ENCODE assay signal across 8 cellular contexts in genomic region chr1:54996359-54996868, GRCh38. TPM values are rescaled to one million over a fixed set of nuclear protein-coding genes. Genes with fewer than 3 reads are reported as not detected.
DNase-seq lines count a peak whose midpoint lies in the region; ATAC-seq and TF ChIP-seq lines count a peak whose summit lies in the region.

No MANE protein-coding gene starts in this region.

- peak overlapping the region; percentile 44 for H3K4me3 Mint-ChIP-seq in activated naive CD4-positive, alpha-beta T cell treated with anti-CD3 and anti-CD28 coated beads, Interleukin-2, amount 50 U/mL, for 24 hours

- H3K9me3 ChIP-seq in SU-DHL-6 (ENCODE audit: insufficient read depth, low read length) (no peaks in the 10 kb centered on the region), cardiac muscle cell (ENCODE audit: low read depth) (no peaks in the 10 kb centered on the region)

- peak overlapping the region; percentile 22 for H3K4me2 ChIP-seq in SU-DHL-6 (ENCODE audit: low read depth, low read length, poor library complexity, severe bottlenecking)

- peak in 11 of 14 donors; percentile 2 to 56 (median 34) for DNase-seq in C1 segment of cervical spinal cord (lab: John Stamatoyannopoulos, UW)
- DNase-seq in GM20000 (ENCODE audit: low spot score) = peak; percentile 94
- peak; percentile 67 to 72 for DNase-seq in Kasumi-1 (lab: John Stamatoyannopoulos, UW)
- DNase-seq in cardiac muscle cell (ENCODE audit: low read depth in 1 of 2, low spot score in 1 of 2) = peak; percentile 74 to 76
- peak; percentile 17 for DNase-seq in pulmonary artery endothelial cell (ENCODE audit: low read depth, low spot score)

- no peak overlapping the region for H3K27ac Mint-ChIP-seq in activated naive CD4-positive, alpha-beta T cell treated with anti-CD3 and anti-CD28 coated beads, Interleukin-2, amount 50 U/mL, for 24 hours

- no peaks in the 10 kb centered on the region for H4K20me1 ChIP-seq in SU-DHL-6 (ENCODE audit: low read depth, low read length)

- no peaks in the 10 kb centered on the region for H3K9me2 ChIP-seq in SU-DHL-6 (replicated peaks; ENCODE audit: insufficient read depth, low read length)

- H3K4me1 ChIP-seq in cardiac muscle cell (ENCODE audit: low read depth) = peaks cover 3% of the 10 kb centered on the region

- H2AFZ ChIP-seq in SU-DHL-6 (ENCODE audit: low read depth, low read length, severe bottlenecking) = peak overlapping the region; percentile 65

- H3K36me3 ChIP-seq in SU-DHL-6 (ENCODE audit: low read length) (no peaks in the 10 kb centered on the region), cardiac muscle cell (no peaks in the 10 kb centered on the region)

- H3K9me3 Mint-ChIP-seq in activated naive CD4-positive, alpha-beta T cell treated with anti-CD3 and anti-CD28 coated beads, Interleukin-2, amount 50 U/mL, for 24 hours = no peaks in the 10 kb centered on the region

- TF ChIP-seq CTCF in GM20000 (IDR thresholded peaks at IDR 0.05; ENCODE audit: extremely low read depth, missing control alignments) (peak; percentile 75), SU-DHL-6 (IDR thresholded peaks at IDR 0.05; ENCODE audit: insufficient read depth, low read length, poor library complexity, severe bottlenecking) (peak; percentile 87), cardiac muscle cell (IDR thresholded peaks at IDR 0.05; ENCODE audit: low read depth, low read length) (peak; percentile 83)

- H3K27ac ChIP-seq in SU-DHL-6 (ENCODE audit: low read depth, low read length) (no peak overlapping the region), cardiac muscle cell (no peak overlapping the region)

- H3K4me3 ChIP-seq in SU-DHL-6 (ENCODE audit: insufficient read depth, low read length, poor library complexity, severe bottlenecking) (no peak overlapping the region), cardiac muscle cell (no peak overlapping the region)

- no peak overlapping the region; the same call in 1 of the 2 replicates for H3K9ac ChIP-seq in SU-DHL-6 (ENCODE audit: low read length)

- H3K4me1 Mint-ChIP-seq in activated naive CD4-positive, alpha-beta T cell treated with anti-CD3 and anti-CD28 coated beads, Interleukin-2, amount 50 U/mL, for 24 hours = peaks cover 22% of the 10 kb centered on the region

- no peaks in the 10 kb centered on the region for H3F3A ChIP-seq in SU-DHL-6 (ENCODE audit: insufficient read depth)

- no peaks in the 10 kb centered on the region for H3K27me3 ChIP-seq in SU-DHL-6 (ENCODE audit: low read length)
- H3K27me3 ChIP-seq in cardiac muscle cell = peaks cover 49% of the 10 kb centered on the region

- no peaks in the 10 kb centered on the region for H3K79me2 ChIP-seq in SU-DHL-6 (ENCODE audit: insufficient read depth, low read length)

- no peak for ATAC-seq in HG02588 (IDR thresholded peaks at IDR 0.05; ENCODE audit: unreplicated experiment)

- no peaks in the 10 kb centered on the region for H3K36me3 Mint-ChIP-seq in activated naive CD4-positive, alpha-beta T cell treated with anti-CD3 and anti-CD28 coated beads, Interleukin-2, amount 50 U/mL, for 24 hours

- H3K27me3 Mint-ChIP-seq in activated naive CD4-positive, alpha-beta T cell treated with anti-CD3 and anti-CD28 coated beads, Interleukin-2, amount 50 U/mL, for 24 hours = peaks cover 21% of the 10 kb centered on the region

RNA-seq across cellular contexts. Expression of gene BSND, which starts 2.3 kb away (rescaled TPM):
- not detected in 2 replicates for total RNA-seq in cardiac muscle cell
- not detected in 2 replicates for polyA plus RNA-seq in cardiac muscle cell
- total RNA-seq in pulmonary artery endothelial cell = not detected in 2 replicates

RNA-seq across cellular contexts. Expression of gene TMEM61, which starts 16.0 kb away (rescaled TPM):
- total RNA-seq in cardiac muscle cell = not detected in 2 replicates
- polyA plus RNA-seq in cardiac muscle cell = not detected in 2 replicates
- total RNA-seq in pulmonary artery endothelial cell = not detected in 2 replicates

RNA-seq across cellular contexts. Expression of gene PCSK9, which starts 42.9 kb away (rescaled TPM):
- total RNA-seq in cardiac muscle cell (1.3 TPM in 2 replicates), pulmonary artery endothelial cell (0.07 TPM in 2 replicates)
- polyA plus RNA-seq in cardiac muscle cell = 2.4 TPM in 1 of 2 replicates, not detected in the other

Comparison
In these comparisons a context has a peak if more than half of its experiments do, and no peak if none do; other contexts are left out.
1. DNase-seq: peak in every context shown above with its lines; median percentile 94 in GM20000; 75 in cardiac muscle cell; 70 in Kasumi-1; 34 in C1 segment of cervical spinal cord; 17 in pulmonary artery endothelial cell.